11 cellular contexts compared by ENCODE assay signal in the genomic region with DNA sequence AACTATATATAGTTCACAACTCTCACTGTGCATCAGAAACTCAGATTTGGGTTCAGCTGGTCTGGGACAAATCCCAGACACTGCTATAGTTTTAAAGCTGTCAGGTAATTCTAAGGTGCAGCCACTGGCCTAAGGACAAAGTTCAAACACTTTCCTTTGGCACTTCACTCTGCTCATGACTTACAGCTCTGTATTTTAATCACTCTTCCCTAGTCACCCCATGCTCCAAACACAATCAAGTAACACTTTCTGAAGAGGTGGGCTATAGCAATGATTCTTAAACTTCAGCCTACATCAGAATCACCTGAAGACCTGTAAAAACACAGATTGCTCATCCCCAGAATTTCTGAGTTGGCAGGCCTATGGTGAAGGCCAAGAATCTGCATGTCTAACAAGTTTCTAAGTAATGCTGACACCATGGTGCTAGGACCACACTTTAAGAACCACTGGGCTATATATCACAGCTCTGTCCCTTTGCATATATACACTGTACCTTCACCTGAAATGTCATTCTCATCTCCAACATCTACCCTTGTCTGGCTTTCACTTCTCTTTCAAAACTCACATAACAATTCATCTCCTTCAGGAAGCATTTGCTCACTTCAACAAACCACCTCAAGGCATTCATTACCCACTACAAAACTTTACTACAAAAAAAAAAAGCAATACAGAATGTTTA. TPM values are rescaled to one million over a fixed set of nuclear protein-coding genes. Genes with fewer than 3 reads are reported as not detected.
DNase-seq lines count a peak whose midpoint lies in the region; ATAC-seq and TF ChIP-seq lines count a peak whose summit lies in the region.
"Had no signal": no experiment of that assay in that cellular context is flagged by ENCODE, and none has a peak within 500 bp of the region (broad histone marks: within the 10 kb centered on the region; RNA-seq: fewer than 3 reads in every experiment).

No MANE protein-coding gene starts in this region.

- H3K27ac Mint-ChIP-seq in CD8-positive, alpha-beta memory T cell = peak overlapping the region in 6 of 8 donors; percentile 6 to 66 (median 41)
- H3K27ac Mint-ChIP-seq in CD14-positive monocyte = peak overlapping the region in 2 of 7 donors; percentile 11 to 44

- H3K4me1 Mint-ChIP-seq in CD8-positive, alpha-beta memory T cell = peaks cover 65 to 91% (median 81%) of the 10 kb centered on the region in 3 donors
- H3K4me1 Mint-ChIP-seq in CD14-positive monocyte = peaks cover 42% of the 10 kb centered on the region

- peaks cover 100% of the 10 kb centered on the region for H3K79me2 ChIP-seq in hepatocyte

- ATAC-seq in GM19395 (IDR thresholded peaks at IDR 0.05; ENCODE audit: unreplicated experiment) (peak; percentile 72), HG03064 (IDR thresholded peaks at IDR 0.05; ENCODE audit: low read depth, unreplicated experiment) (peak; percentile 62)

- H3K9me3 ChIP-seq in CD8-positive, alpha-beta memory T cell (ENCODE audit: low read length) = no peaks in the 10 kb centered on the region
- no peaks in the 10 kb centered on the region for H3K9me3 ChIP-seq in hepatocyte (ENCODE audit: low read depth)
- H3K9me3 ChIP-seq: BLaER1 had no signal

- no peaks in the 10 kb centered on the region for H3K27me3 ChIP-seq in CD8-positive, alpha-beta memory T cell (ENCODE audit: insufficient read depth, low read length, poor library complexity, severe bottlenecking)
- H3K27me3 ChIP-seq in hepatocyte = no peaks in the 10 kb centered on the region
- H3K27me3 ChIP-seq: BLaER1 had no signal

- TF ChIP-seq CTCF in hepatocyte (IDR thresholded peaks at IDR 0.05; ENCODE audit: poor library complexity) (no peak), CD14-positive monocyte (IDR thresholded peaks at IDR 0.05) (no peak)

- H3K36me3 ChIP-seq in CD8-positive, alpha-beta memory T cell (ENCODE audit: insufficient read depth, low read length) = no peaks in the 10 kb centered on the region
- H3K36me3 ChIP-seq in hepatocyte (replicated peaks; ENCODE audit: insufficient read depth, low read depth) = no peaks in the 10 kb centered on the region

- CTCF ChIA-PET in CD8-positive, alpha-beta memory T cell (lab: Charles Lee) = interaction anchor here (0.9 to 3.7 kb wide), 2 partner anchors 22 to 283 kb away, joined by 4 to 20 read pairs; a partner anchor contains a TSS

- H3K27ac ChIP-seq in CD8-positive, alpha-beta memory T cell (ENCODE audit: low read depth, low read length) = no peak overlapping the region
- H3K27ac ChIP-seq in hepatocyte = peak overlapping the region; percentile 45
- H3K27ac ChIP-seq: BLaER1, parathyroid adenoma had no signal

- no peak overlapping the region for H3K4me3 ChIP-seq in CD8-positive, alpha-beta memory T cell (ENCODE audit: low read length)
- H3K4me3 ChIP-seq in hepatocyte = no peak overlapping the region
- H3K4me3 ChIP-seq: BLaER1 had no signal

- H3K4me3 Mint-ChIP-seq in CD8-positive, alpha-beta memory T cell = peak overlapping the region in 5 of 7 donors; percentile 1 to 39 (median 14)
- no peak overlapping the region for H3K4me3 Mint-ChIP-seq in CD14-positive monocyte

- H3K36me3 Mint-ChIP-seq in CD8-positive, alpha-beta memory T cell = peaks cover 0 to 2% (median 0%) of the 10 kb centered on the region in 3 donors
- no peaks in the 10 kb centered on the region for H3K36me3 Mint-ChIP-seq in CD14-positive monocyte

- H3K4me2 ChIP-seq in hepatocyte = peak overlapping the region; percentile 5
- H3K4me2 ChIP-seq: BLaER1 had no signal

- peaks cover 65% of the 10 kb centered on the region for H4K20me1 ChIP-seq in hepatocyte (ENCODE audit: insufficient read depth, poor library complexity, severe bottlenecking)

- H3K27me3 Mint-ChIP-seq in CD8-positive, alpha-beta memory T cell = no peaks in the 10 kb centered on the region
- H3K27me3 Mint-ChIP-seq in CD14-positive monocyte (ENCODE audit: low read depth in 3 of 3) = no peaks in the 10 kb centered on the region

- intact Hi-C loops in CD14-positive monocyte (cut with micrococcal nuclease) = no loop called here

- H2AFZ ChIP-seq in hepatocyte = no peak overlapping the region
- H2AFZ ChIP-seq: parathyroid adenoma had no signal

- DNase-seq in CD8-positive, alpha-beta memory T cell = peak in 1 of 5 donors; percentile 9
- peak; percentile 17 for DNase-seq in hepatocyte (ENCODE audit: low spot score)
- no peak for DNase-seq in mesenteric fat pad (ENCODE audit: low spot score)
- DNase-seq in NCI-H1417 treated with DMSO at 0.1 percent for 48 hours (lab: John Stamatoyannopoulos, UW) = no peak
- no peak for DNase-seq in CD14-positive monocyte (ENCODE audit: low spot score)
- DNase-seq in NCI-H510A (lab: John Stamatoyannopoulos, UW) = no peak
- DNase-seq: MV-4-11 had no signal

- no peaks in the 10 kb centered on the region for H3K9me3 Mint-ChIP-seq in CD8-positive, alpha-beta memory T cell
- H3K9me3 Mint-ChIP-seq in CD14-positive monocyte = peaks cover 0 to 1% (median 0%) of the 10 kb centered on the region in 7 donors

- peaks cover 67% of the 10 kb centered on the region for H3K4me1 ChIP-seq in CD8-positive, alpha-beta memory T cell (ENCODE audit: insufficient read depth, low read length)
- peaks cover 23% of the 10 kb centered on the region for H3K4me1 ChIP-seq in hepatocyte (ENCODE audit: insufficient read depth)

- POLR2A ChIA-PET in CD8-positive, alpha-beta memory T cell (lab: Charles Lee) = interaction anchor here (1.0 kb wide), 1 partner anchor 21 kb away, joined by 3 read pairs; a partner anchor contains a TSS

- H3K9me2 ChIP-seq in hepatocyte (replicated peaks; ENCODE audit: insufficient read depth) = no peaks in the 10 kb centered on the region

RNA-seq across cellular contexts. Expression of a gene that starts 21.4 kb away (rescaled TPM):
- total RNA-seq in CD8-positive, alpha-beta memory T cell = 10 to 100 TPM; 58.5 to 61.4 TPM
- polyA plus RNA-seq in CD8-positive, alpha-beta memory T cell = 19.0 TPM
- total RNA-seq in hepatocyte = 37.0 and 41.1 TPM in 2 replicates
- polyA plus RNA-seq in hepatocyte = 12.4 and 16.6 TPM in 2 replicates
- 41.8 TPM for total RNA-seq in mesenteric fat pad
- 1 to 10 TPM; 7.2 to 10.0 TPM for polyA plus RNA-seq in CD14-positive monocyte

Comparison
In these comparisons a context has a peak if more than half of its experiments do, and no peak if none do; other contexts are left out.
1. H3K4me3 Mint-ChIP-seq: peak in CD8-positive, alpha-beta memory T cell (5 of 7); none in CD14-positive monocyte (0 of 2).